ENCODE assay signal across 23 cellular contexts in genomic region chr1:195965475-195965874, GRCh38.
"Had no signal": no experiment of that assay in that cellular context is flagged by ENCODE, and none has a peak within 500 bp of the region (broad histone marks: within the 10 kb centered on the region; RNA-seq: fewer than 3 reads in every experiment).

No MANE protein-coding gene starts in this region.

- H3K9me3 ChIP-seq: esophagus muscularis mucosa, gastroesophageal sphincter, mucosa of descending colon, neutrophil, spleen, testis, tibial nerve, upper lobe of right lung, vagina had no signal

- FAIRE-seq: endometrium had no signal

- H3K36me3 Mint-ChIP-seq: naive thymus-derived CD8-positive, alpha-beta T cell; stimulated activated naive B cell treated with anti-CD40 and anti-IgM and Interleukin-4, amounts not matched to agents 10 μg/mL and 1 μg/mL and 100 μg/mL, for 72 hours had no signal

- ATAC-seq: gastroesophageal sphincter; left ventricle myocardium superior; mucosa of descending colon; naive thymus-derived CD8-positive, alpha-beta T cell; sciatic nerve; stimulated activated naive B cell treated with anti-CD40 and anti-IgM and Interleukin-4, amounts not matched to agents 10 μg/mL and 1 μg/mL and 100 μg/mL, for 72 hours; stimulated activated naive CD8-positive, alpha-beta T cell treated with anti-CD3 and anti-CD28 coated beads, Interleukin-15, amount 100 ng/mL, for 72 hours; upper lobe of right lung had no signal

- H3K4me1 Mint-ChIP-seq: naive thymus-derived CD8-positive, alpha-beta T cell; stimulated activated naive B cell treated with anti-CD40 and anti-IgM and Interleukin-4, amounts not matched to agents 10 μg/mL and 1 μg/mL and 100 μg/mL, for 72 hours; stimulated activated naive CD8-positive, alpha-beta T cell treated with anti-CD3 and anti-CD28 coated beads, Interleukin-15, amount 100 ng/mL, for 72 hours had no signal

- H3K27ac Mint-ChIP-seq: naive thymus-derived CD8-positive, alpha-beta T cell; stimulated activated naive B cell treated with anti-CD40 and anti-IgM and Interleukin-4, amounts not matched to agents 10 μg/mL and 1 μg/mL and 100 μg/mL, for 72 hours; stimulated activated naive CD8-positive, alpha-beta T cell treated with anti-CD3 and anti-CD28 coated beads, Interleukin-15, amount 100 ng/mL, for 72 hours had no signal

- H3K27me3 ChIP-seq: esophagus muscularis mucosa, gastroesophageal sphincter, neutrophil, spleen, testis, tibial nerve, upper lobe of right lung, vagina had no signal

- H3K27ac ChIP-seq: epithelial cell of prostate, esophagus muscularis mucosa, gastroesophageal sphincter, neutrophil, spleen, testis, tibial nerve, upper lobe of right lung, vagina had no signal

- H3K4me1 ChIP-seq: esophagus muscularis mucosa, gastroesophageal sphincter, spleen, testis, tibial nerve, upper lobe of right lung, vagina had no signal

- H3K4me3 Mint-ChIP-seq: naive thymus-derived CD8-positive, alpha-beta T cell; stimulated activated naive B cell treated with anti-CD40 and anti-IgM and Interleukin-4, amounts not matched to agents 10 μg/mL and 1 μg/mL and 100 μg/mL, for 72 hours; stimulated activated naive CD8-positive, alpha-beta T cell treated with anti-CD3 and anti-CD28 coated beads, Interleukin-15, amount 100 ng/mL, for 72 hours had no signal

- H3K36me3 ChIP-seq: esophagus muscularis mucosa, gastroesophageal sphincter, neutrophil, spleen, tibial nerve, upper lobe of right lung, vagina had no signal

- DNase-seq: effector memory CD4-positive, alpha-beta T cell; glutamatergic neuron; islet precursor cell; left ventricle myocardium superior; mucosa of descending colon; naive thymus-derived CD8-positive, alpha-beta T cell; spleen; stimulated activated CD4-positive, alpha-beta T cell treated with anti-CD3 and anti-CD28 coated beads, Interleukin-15, amount 100 ng/mL, for 24 hours; stimulated activated CD4-positive, alpha-beta T cell treated with anti-CD3 and anti-CD28 coated beads, Interleukin-1b, Interleukin-23, amount 100 ng/mL, for 48 hours; stimulated activated CD4-positive, alpha-beta T cell treated with anti-CD3 and anti-CD28 coated beads, Interleukin-4, amount 100 ng/mL, for 24 hours; stimulated activated naive B cell treated with anti-CD40 and anti-IgM and Interleukin-4, amounts not matched to agents 10 μg/mL and 1 μg/mL and 100 μg/mL, for 72 hours; stimulated activated naive CD8-positive, alpha-beta T cell treated with anti-CD3 and anti-CD28 coated beads, Interleukin-15, amount 100 ng/mL, for 72 hours; testis; upper lobe of right lung had no signal

- H3K4me3 ChIP-seq: esophagus muscularis mucosa, gastroesophageal sphincter, lung, mucosa of descending colon, spleen, testis, tibial nerve, upper lobe of right lung, vagina had no signal

- H3K27me3 Mint-ChIP-seq: naive thymus-derived CD8-positive, alpha-beta T cell; stimulated activated naive B cell treated with anti-CD40 and anti-IgM and Interleukin-4, amounts not matched to agents 10 μg/mL and 1 μg/mL and 100 μg/mL, for 72 hours; stimulated activated naive CD8-positive, alpha-beta T cell treated with anti-CD3 and anti-CD28 coated beads, Interleukin-15, amount 100 ng/mL, for 72 hours had no signal
